Comparison of ENCODE assay signal across 12 cellular contexts in genomic region chr19:16702123-16702522, GRCh38. TPM values are rescaled to one million over a fixed set of nuclear protein-coding genes. Genes with fewer than 3 reads are reported as not detected.
DNase-seq lines count a peak whose midpoint lies in the region; ATAC-seq and TF ChIP-seq lines count a peak whose summit lies in the region.
"Had no signal": no experiment of that assay in that cellular context is flagged by ENCODE, and none has a peak within 500 bp of the region (broad histone marks: within the 10 kb centered on the region; RNA-seq: fewer than 3 reads in every experiment).

No MANE protein-coding gene starts in this region.

- DNase-seq in GM04504 (ENCODE audit: low read depth) (peak; percentile 22), RWPE2 (ENCODE audit: low spot score) (peak; percentile 58), fibroblast of the aortic adventitia (ENCODE audit: low read depth) (peak; percentile 88), psoas muscle (peak; percentile 45 to 57), osteoblast (ENCODE audit: insufficient read length, low spot score, missing footprints) (no peak), medulla oblongata (ENCODE audit: extremely low spot score) (no peak)
- no peak for DNase-seq in stimulated activated CD4-positive, alpha-beta T cell treated with anti-CD3 and anti-CD28 coated beads, Interleukin-4, amount 100 ng/mL, for 4 hours
- DNase-seq in activated T-cell treated with anti-CD3 and anti-CD28 coated beads, Interleukin-2, amount 50 U/mL, for 1 hour = no peak
- DNase-seq: DMS153, WERI-Rb-1 had no signal

- no peak overlapping the region for H2AFZ ChIP-seq in osteoblast (ENCODE audit: low read length)

- H3K4me1 ChIP-seq in RWPE2 (ENCODE audit: insufficient read depth, poor library complexity, severe bottlenecking) (no peaks in the 10 kb centered on the region), psoas muscle (peaks cover 24% of the 10 kb centered on the region), osteoblast (ENCODE audit: insufficient read depth, low read length) (no peaks in the 10 kb centered on the region)

- H3K27me3 ChIP-seq in RWPE2 (ENCODE audit: insufficient read depth, poor library complexity, severe bottlenecking) (no peaks in the 10 kb centered on the region), psoas muscle (ENCODE audit: insufficient read depth in 3 of 3, low read length in 2 of 3) (no peaks in the 10 kb centered on the region), osteoblast (ENCODE audit: insufficient read depth, low read length) (peaks cover 3% of the 10 kb centered on the region)

- no peaks in the 10 kb centered on the region for H4K20me1 ChIP-seq in osteoblast (ENCODE audit: insufficient read depth, low read length)

- ATAC-seq in RWPE2 (ENCODE audit: low read depth) = peak; percentile 86
- peak; percentile 52 to 70 (median 62) for ATAC-seq in psoas muscle

- no peak for TF ChIP-seq CTCF in RWPE2 (IDR thresholded peaks at IDR 0.05; ENCODE audit: poor library complexity, severe bottlenecking)
- no peak for TF ChIP-seq CTCF in fibroblast of the aortic adventitia (IDR thresholded peaks at IDR 0.05; ENCODE audit: insufficient read depth, low read length)
- no peak for TF ChIP-seq CTCF in psoas muscle (IDR thresholded peaks at IDR 0.05)
- TF ChIP-seq CTCF in osteoblast (IDR thresholded peaks at IDR 0.05; ENCODE audit: extremely low read depth, low read depth, low read length) = no peak

- intact Hi-C loops in psoas muscle (cut with DNase I) = no loop called here

- H3K27ac ChIP-seq in RWPE2 (ENCODE audit: poor library complexity, severe bottlenecking) (no peak overlapping the region), psoas muscle (peak overlapping the region; percentile 25), osteoblast (ENCODE audit: low read depth, low read length) (no peak overlapping the region)
- H3K27ac ChIP-seq: WERI-Rb-1 had no signal

- H3K9me3 ChIP-seq in RWPE2 (ENCODE audit: severe bottlenecking) = no peaks in the 10 kb centered on the region
- no peaks in the 10 kb centered on the region for H3K9me3 ChIP-seq in psoas muscle
- no peaks in the 10 kb centered on the region for H3K9me3 ChIP-seq in osteoblast (ENCODE audit: low read depth, low read length)

- H3K36me3 ChIP-seq in RWPE2 (ENCODE audit: low read depth) = no peaks in the 10 kb centered on the region
- H3K36me3 ChIP-seq in psoas muscle (ENCODE audit: insufficient read depth in 1 of 2, low read depth in 1 of 2) = no peaks in the 10 kb centered on the region
- H3K36me3 ChIP-seq in osteoblast (ENCODE audit: insufficient read depth, low read length) = no peaks in the 10 kb centered on the region
- H3K36me3 ChIP-seq: WERI-Rb-1 had no signal

- no peaks in the 10 kb centered on the region for H3K79me2 ChIP-seq in osteoblast (ENCODE audit: insufficient read depth, low read length)

- H3K4me2 ChIP-seq in osteoblast (ENCODE audit: insufficient read depth, low read length) = no peak overlapping the region

- H3K4me3 ChIP-seq in RWPE2 (ENCODE audit: severe bottlenecking) = no peak overlapping the region
- no peak overlapping the region for H3K4me3 ChIP-seq in fibroblast of the aortic adventitia (ENCODE audit: low read depth, low read length)
- H3K4me3 ChIP-seq in psoas muscle = no peak overlapping the region
- no peak overlapping the region for H3K4me3 ChIP-seq in osteoblast (ENCODE audit: insufficient read depth, low read length)

- 10 to 14% (median 12%) methylated on average over 6 of the region's 6 CpGs for WGBS in psoas muscle, 3 donors

RNA-seq across cellular contexts. Expression of gene NWD1, which starts 17.5 kb away (rescaled TPM):
- total RNA-seq in fibroblast of the aortic adventitia (ENCODE audit: low replicate concordance) = not detected in 2 replicates
- under 1 TPM in 2 of 4 donors, not detected in 2; 0.08 to 0.13 TPM for total RNA-seq in psoas muscle
- polyA plus RNA-seq in psoas muscle = under 1 TPM in 2 of 3 donors, not detected in 1; 0.01 to 0.03 TPM
- not detected in 2 replicates for total RNA-seq in osteoblast
- total RNA-seq: H1, osteocyte had no signal

RNA-seq across cellular contexts. Expression of gene TMEM38A, which starts 41.2 kb away (rescaled TPM):
- total RNA-seq in fibroblast of the aortic adventitia (ENCODE audit: low replicate concordance) = 1.4 and 3.3 TPM in 2 replicates
- 100 to 1,000 TPM; 120 to 184 (median 140) TPM for total RNA-seq in psoas muscle
- polyA plus RNA-seq in psoas muscle = 100 to 1,000 TPM in 2 of 3 donors, 10 to 100 TPM in 1; 53.2 to 295 (median 130) TPM
- total RNA-seq in osteoblast = 2.4 and 2.5 TPM in 2 replicates

RNA-seq across cellular contexts. Expression of gene SMIM7, which starts 42.2 kb away (rescaled TPM):
- 85.2 and 122 TPM in 2 replicates for total RNA-seq in fibroblast of the aortic adventitia (ENCODE audit: low replicate concordance)
- 10 to 100 TPM; 16.1 to 50.0 (median 31.6) TPM for total RNA-seq in psoas muscle
- 10 to 100 TPM; 51.9 to 76.9 (median 53.9) TPM for polyA plus RNA-seq in psoas muscle
- total RNA-seq in osteoblast = 57.8 and 60.1 TPM in 2 replicates

Comparison
In these comparisons a context has a peak if more than half of its experiments do, and no peak if none do; other contexts are left out.
1. DNase-seq: peak in GM04504 (single experiment), RWPE2 (single experiment), fibroblast of the aortic adventitia (single experiment) and psoas muscle (2 of 2); none in stimulated activated CD4-positive, alpha-beta T cell treated with anti-CD3 and anti-CD28 coated beads, Interleukin-4, amount 100 ng/mL, for 4 hours (0 of 2), osteoblast (single experiment), activated T-cell treated with anti-CD3 and anti-CD28 coated beads, Interleukin-2, amount 50 U/mL, for 1 hour (single experiment) and medulla oblongata (single experiment).
2. RNA of gene TMEM38A, which starts 41.2 kb away (total RNA-seq): 120 to 184 TPM in psoas muscle; 1.4 to 3.3 TPM in fibroblast of the aortic adventitia and 2.4 to 2.5 TPM in osteoblast; every median in the first group is over 10 times any median in the second.